ENCODE assay signal across 11 cellular contexts in genomic region chr2:69514406-69514805, GRCh38.
DNase-seq lines count a peak whose midpoint lies in the region; ATAC-seq, FAIRE-seq and TF ChIP-seq lines count a peak whose summit lies in the region.
"Had no signal": no experiment of that assay in that cellular context is flagged by ENCODE, and none has a peak within 500 bp of the region (broad histone marks: within the 10 kb centered on the region; RNA-seq: fewer than 3 reads in every experiment).

No MANE protein-coding gene starts in this region.

- no peak for TF ChIP-seq CTCF in natural killer cell (IDR thresholded peaks at IDR 0.05)
- peak; percentile 47 for TF ChIP-seq CTCF in brain microvascular endothelial cell (IDR thresholded peaks at IDR 0.05; ENCODE audit: low read depth, low read length, missing control alignments)
- TF ChIP-seq CTCF in kidney (IDR thresholded peaks at IDR 0.05; ENCODE audit: borderline replicate concordance, extremely low read depth, insufficient read depth), result no peak
- no peak for TF ChIP-seq CTCF in esophagus muscularis mucosa (IDR thresholded peaks at IDR 0.05)

- no peak for TF ChIP-seq POLR2A in esophagus muscularis mucosa (IDR thresholded peaks at IDR 0.05; ENCODE audit: low read depth)

- DNase-seq in natural killer cell, result no peak
- DNase-seq in natural killer cell treated with Interleukin-12 subunit alpha and Interleukin-12 subunit beta and Interleukin-15 and Interleukin-18, amount 100 ng/mL, for 72 hours (ENCODE audit: low spot score), result no peak
- DNase-seq in brain microvascular endothelial cell, result peak; percentile 87
- peak; percentile 84 for DNase-seq in kidney
- peak in 1 of 2 donors; percentile 62 for DNase-seq in aorta
- DNase-seq in esophagus muscularis mucosa (ENCODE audit: extremely low spot score), result no peak
- no peak for DNase-seq in NCI-H748 treated with DMSO at 0.1 percent for 48 hours (lab: John Stamatoyannopoulos, UW)
- no peak for DNase-seq in NCI-H146 treated with DMSO at 0.1 percent for 48 hours (lab: John Stamatoyannopoulos, UW; ENCODE audit: unreplicated experiment)
- DNase-seq: naive B cell had no signal

- H3K9me3 ChIP-seq in kidney (ENCODE audit: control insufficient read depth in 1 of 2, low read length in 2 of 2), result no peaks in the 10 kb centered on the region
- no peaks in the 10 kb centered on the region for H3K9me3 ChIP-seq in aorta (ENCODE audit: control insufficient read depth, low read length)
- no peaks in the 10 kb centered on the region for H3K9me3 ChIP-seq in esophagus muscularis mucosa

- no peaks in the 10 kb centered on the region for H3K27me3 ChIP-seq in brain microvascular endothelial cell (replicated peaks)
- no peaks in the 10 kb centered on the region for H3K27me3 ChIP-seq in aorta (ENCODE audit: control insufficient read depth in 1 of 2, insufficient read depth in 2 of 2, low read length in 1 of 2)
- no peaks in the 10 kb centered on the region for H3K27me3 ChIP-seq in esophagus muscularis mucosa

- no peaks in the 10 kb centered on the region for H3K9me3 Mint-ChIP-seq in natural killer cell
- no peaks in the 10 kb centered on the region for H3K9me3 Mint-ChIP-seq in natural killer cell treated with Interleukin-12 subunit alpha and Interleukin-12 subunit beta and Interleukin-15 and Interleukin-18, amount 100 ng/mL, for 72 hours

- peaks cover 14 to 16% of the 10 kb centered on the region in 2 donors for H3K4me1 Mint-ChIP-seq in natural killer cell
- H3K4me1 Mint-ChIP-seq in natural killer cell treated with Interleukin-12 subunit alpha and Interleukin-12 subunit beta and Interleukin-15 and Interleukin-18, amount 100 ng/mL, for 72 hours (ENCODE audit: low read depth in 2 of 2), result peaks cover 11 to 12% of the 10 kb centered on the region in 2 donors
- H3K4me1 Mint-ChIP-seq: naive B cell had no signal

- 21 to 23% methylated on average over 2 of the region's 2 CpGs for WGBS in aorta, 2 donors
- 95% methylated on average over 2 of the region's 2 CpGs for WGBS in esophagus muscularis mucosa

- intact Hi-C loops in natural killer cell (cut with micrococcal nuclease), result no loop called here
- intact Hi-C loops in kidney (cut with DNase I), result no loop called here
- intact Hi-C loops in aorta (cut with DNase I), result loop anchor here in 1 of 2 donors (10.0 kb wide), 1 partner anchor 140 kb away; no protein-coding TSS in a partner anchor
- intact Hi-C loops in esophagus muscularis mucosa (cut with DNase I), result no loop called here

- H3K27ac Mint-ChIP-seq in natural killer cell, result peak overlapping the region; percentile 5 to 56
- peak overlapping the region in 1 of 2 donors; percentile 21 for H3K27ac Mint-ChIP-seq in natural killer cell treated with Interleukin-12 subunit alpha and Interleukin-12 subunit beta and Interleukin-15 and Interleukin-18, amount 100 ng/mL, for 72 hours
- H3K27ac Mint-ChIP-seq: T-helper 1 cell treated with Interleukin-12 subunit alpha and Interleukin-12 subunit beta and Interleukin-4 antibody, amounts not matched to agents 30 μg/mL and 1 μg/mL, for 36 hours had no signal

- FAIRE-seq in kidney (lab: Jason Lieb, UNC), result no peak
- FAIRE-seq: colon had no signal

- peaks cover 32% of the 10 kb centered on the region for H3K36me3 Mint-ChIP-seq in natural killer cell
- peaks cover 50% of the 10 kb centered on the region for H3K36me3 Mint-ChIP-seq in natural killer cell treated with Interleukin-12 subunit alpha and Interleukin-12 subunit beta and Interleukin-15 and Interleukin-18, amount 100 ng/mL, for 72 hours

- H3K27ac ChIP-seq in brain microvascular endothelial cell (peak overlapping the region; percentile 8), kidney (ENCODE audit: low read depth in 2 of 2, low read length in 2 of 2) (no peak overlapping the region), aorta (ENCODE audit: low read depth in 1 of 2, low read length in 2 of 2) (no peak overlapping the region), esophagus muscularis mucosa (replicated peaks in 1 of 4) (no peak overlapping the region)

- H3K4me3 Mint-ChIP-seq in natural killer cell, result no peak overlapping the region
- H3K4me3 Mint-ChIP-seq in natural killer cell treated with Interleukin-12 subunit alpha and Interleukin-12 subunit beta and Interleukin-15 and Interleukin-18, amount 100 ng/mL, for 72 hours, result no peak overlapping the region
- H3K4me3 Mint-ChIP-seq: naive B cell; T-helper 1 cell treated with Interleukin-12 subunit alpha and Interleukin-12 subunit beta and Interleukin-4 antibody, amounts not matched to agents 30 μg/mL and 1 μg/mL, for 36 hours had no signal

- no peak for TF ChIP-seq EP300 in esophagus muscularis mucosa (IDR thresholded peaks at IDR 0.05)

- no peaks in the 10 kb centered on the region for H3K4me1 ChIP-seq in kidney (ENCODE audit: control insufficient read depth in 1 of 2, insufficient read depth in 1 of 2, low read depth in 1 of 2, low read length in 2 of 2)
- H3K4me1 ChIP-seq in aorta (ENCODE audit: control insufficient read depth in 1 of 2, insufficient read depth in 2 of 2, low read length in 2 of 2), result no peaks in the 10 kb centered on the region
- H3K4me1 ChIP-seq in esophagus muscularis mucosa, result peaks cover 0 to 8% (median 0%) of the 10 kb centered on the region in 4 donors

- H3K9ac ChIP-seq in kidney (ENCODE audit: low read length in 2 of 2), result no peak overlapping the region

- in situ Hi-C loops in brain microvascular endothelial cell (cut with HindIII; ENCODE audit: low pct_ligation_motif_present, low sequenced_read_pairs), result no loop called here

- H3K36me3 ChIP-seq in brain microvascular endothelial cell (replicated peaks), result peaks cover 49% of the 10 kb centered on the region
- H3K36me3 ChIP-seq in kidney (ENCODE audit: control insufficient read depth in 1 of 2, insufficient read depth in 2 of 2, low read length in 2 of 2), result peaks cover 39 to 53% of the 10 kb centered on the region in 2 donors
- H3K36me3 ChIP-seq in aorta (ENCODE audit: control insufficient read depth in 1 of 2, insufficient read depth in 2 of 2, low read length in 1 of 2), result peaks cover 10 to 16% of the 10 kb centered on the region in 2 donors
- peaks cover 24 to 92% (median 82%) of the 10 kb centered on the region in 4 donors for H3K36me3 ChIP-seq in esophagus muscularis mucosa

- no peak for ATAC-seq in natural killer cell
- no peak for ATAC-seq in natural killer cell treated with Interleukin-12 subunit alpha and Interleukin-12 subunit beta and Interleukin-15 and Interleukin-18, amount 100 ng/mL, for 72 hours
- ATAC-seq in aorta (ENCODE audit: low FRiP score), result peak; percentile 59

- H3K4me3 ChIP-seq in brain microvascular endothelial cell (ENCODE audit: low read depth, low read length) (no peak overlapping the region), kidney (ENCODE audit: low read length in 2 of 2) (no peak overlapping the region), aorta (ENCODE audit: low read length in 2 of 2) (no peak overlapping the region), esophagus muscularis mucosa (no peak overlapping the region)

- no peaks in the 10 kb centered on the region for H3K27me3 Mint-ChIP-seq in natural killer cell (ENCODE audit: low read depth in 2 of 2)
- H3K27me3 Mint-ChIP-seq in natural killer cell treated with Interleukin-12 subunit alpha and Interleukin-12 subunit beta and Interleukin-15 and Interleukin-18, amount 100 ng/mL, for 72 hours, result no peaks in the 10 kb centered on the region
- H3K27me3 Mint-ChIP-seq: naive B cell had no signal

Comparison
In these comparisons a context has a peak if more than half of its experiments do, and no peak if none do; other contexts are left out.
1. DNase-seq: peak in brain microvascular endothelial cell (single experiment) and kidney (single experiment); none in natural killer cell (single experiment), natural killer cell treated with Interleukin-12 subunit alpha and Interleukin-12 subunit beta and Interleukin-15 and Interleukin-18, amount 100 ng/mL, for 72 hours (single experiment), esophagus muscularis mucosa (single experiment), NCI-H748 treated with DMSO at 0.1 percent for 48 hours (single experiment) and NCI-H146 treated with DMSO at 0.1 percent for 48 hours (single experiment).